Comparison of ENCODE assay signal across 18 cellular contexts in the genomic region with DNA sequence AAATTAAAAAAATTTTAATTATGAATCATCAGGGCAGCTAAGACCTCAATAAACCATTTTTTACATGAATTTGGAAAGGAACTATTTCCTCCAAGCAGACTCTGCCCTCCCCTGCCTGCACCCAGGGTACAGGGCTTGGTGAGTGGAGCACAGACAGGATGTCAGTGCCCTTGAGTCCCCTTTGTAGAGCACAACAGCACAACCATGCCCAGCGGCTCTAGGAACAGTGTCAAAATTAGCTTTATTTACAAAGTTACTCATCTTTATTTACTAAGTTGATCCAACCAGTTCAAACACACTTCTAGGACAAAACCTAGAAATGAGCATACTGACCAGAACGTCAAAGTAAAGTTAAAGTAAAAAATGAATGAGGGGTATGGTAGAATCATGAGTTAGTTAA.
"Had no signal": no experiment of that assay in that cellular context is flagged by ENCODE, and none has a peak within 500 bp of the region (broad histone marks: within the 10 kb centered on the region; RNA-seq: fewer than 3 reads in every experiment).

No MANE protein-coding gene starts in this region.

- H3K4me1 Mint-ChIP-seq: activated naive CD8-positive, alpha-beta T cell treated with anti-CD3 and anti-CD28 coated beads, Interleukin-2, amount 10 ng/mL, durations not matched to agents 7 days and 5 days; naive thymus-derived CD4-positive, alpha-beta T cell had no signal

- H3K27ac Mint-ChIP-seq: activated naive CD8-positive, alpha-beta T cell treated with anti-CD3 and anti-CD28 coated beads, Interleukin-2, amount 10 ng/mL, durations not matched to agents 7 days and 5 days; naive thymus-derived CD4-positive, alpha-beta T cell; stimulated activated naive CD8-positive, alpha-beta T cell treated with anti-CD3 and anti-CD28 coated beads, Interleukin-15, Interleukin-2, amounts not matched to agents 100 ng/mL and 50 ng/mL, for 24 hours had no signal

- DNase-seq: activated CD4-positive, alpha-beta T cell treated with anti-CD3 and anti-CD28 coated beads, Interleukin-2, amount 50 U/mL, for 1 hour; activated CD8-positive, alpha-beta memory T cell treated with anti-CD3 and anti-CD28 coated beads for 24 hours; activated naive CD4-positive, alpha-beta T cell; activated naive CD8-positive, alpha-beta T cell treated with anti-CD3 and anti-CD28 coated beads, Interleukin-2, amount 10 ng/mL, durations not matched to agents 7 days and 5 days; brain microvascular endothelial cell; cerebellar nuclear complex; effector CD8-positive, alpha-beta T cell; gastrocnemius medialis; heart right ventricle; left colon; naive thymus-derived CD4-positive, alpha-beta T cell; ovary; T-helper 9 cell had no signal

- H3K27me3 ChIP-seq: brain microvascular endothelial cell, gastrocnemius medialis, ovary, suprapubic skin had no signal

- ATAC-seq: activated CD4-positive, CD25-positive, alpha-beta regulatory T cell treated with anti-CD3 and anti-CD28 coated beads, Interleukin-2, amount 50 U/mL, for 24 hours; gastrocnemius medialis; heart right ventricle; left colon; naive thymus-derived CD4-positive, alpha-beta T cell; sciatic nerve had no signal

- H3K4me1 ChIP-seq: gastrocnemius medialis, heart right ventricle had no signal

- H3K27ac ChIP-seq: brain microvascular endothelial cell, gastrocnemius medialis, heart right ventricle, ovary, suprapubic skin had no signal

- H3K4me3 Mint-ChIP-seq: activated naive CD8-positive, alpha-beta T cell treated with anti-CD3 and anti-CD28 coated beads, Interleukin-2, amount 10 ng/mL, durations not matched to agents 7 days and 5 days; naive thymus-derived CD4-positive, alpha-beta T cell; stimulated activated naive CD8-positive, alpha-beta T cell treated with anti-CD3 and anti-CD28 coated beads, Interleukin-15, Interleukin-2, amounts not matched to agents 100 ng/mL and 50 ng/mL, for 24 hours; type B pancreatic cell had no signal

- H3K36me3 Mint-ChIP-seq: activated naive CD8-positive, alpha-beta T cell treated with anti-CD3 and anti-CD28 coated beads, Interleukin-2, amount 10 ng/mL, durations not matched to agents 7 days and 5 days; type B pancreatic cell had no signal

- H3K9me3 Mint-ChIP-seq: activated naive CD8-positive, alpha-beta T cell treated with anti-CD3 and anti-CD28 coated beads, Interleukin-2, amount 10 ng/mL, durations not matched to agents 7 days and 5 days; naive thymus-derived CD4-positive, alpha-beta T cell; stimulated activated naive CD8-positive, alpha-beta T cell treated with anti-CD3 and anti-CD28 coated beads, Interleukin-15, Interleukin-2, amounts not matched to agents 100 ng/mL and 50 ng/mL, for 24 hours had no signal

- H3K36me3 ChIP-seq: brain microvascular endothelial cell, gastrocnemius medialis, heart right ventricle, ovary, suprapubic skin had no signal

- H3K9me3 ChIP-seq: gastrocnemius medialis, heart right ventricle, ovary, suprapubic skin had no signal

- H3K27me3 Mint-ChIP-seq: type B pancreatic cell had no signal

- H3K4me3 ChIP-seq: gastrocnemius medialis, heart right ventricle, ovary, suprapubic skin had no signal
